In the genomic region with DNA sequence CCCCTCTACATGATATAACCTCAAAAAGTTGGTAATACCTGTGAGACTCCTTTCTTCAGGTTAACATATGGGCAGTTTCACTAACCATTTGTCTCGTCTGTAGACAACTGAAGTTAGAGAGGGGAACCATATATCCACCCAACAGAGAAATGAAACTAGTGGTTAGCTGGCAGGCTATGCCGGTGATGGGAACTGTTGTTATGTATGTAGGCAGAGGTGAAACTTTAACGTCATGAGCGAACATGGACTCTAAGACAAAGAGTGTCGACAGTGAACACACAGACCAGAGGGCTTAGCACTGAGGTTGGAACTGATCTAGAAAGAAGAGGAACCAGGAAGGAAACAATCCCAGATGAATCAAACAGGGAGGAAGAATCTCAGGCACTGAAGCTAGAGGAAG, we compare ENCODE assay signal across 9 cellular contexts.
DNase-seq lines count a peak whose midpoint lies in the region; ATAC-seq, FAIRE-seq and TF ChIP-seq lines count a peak whose summit lies in the region.
"Had no signal": no experiment of that assay in that cellular context is flagged by ENCODE, and none has a peak within 500 bp of the region (broad histone marks: within the 10 kb centered on the region; RNA-seq: fewer than 3 reads in every experiment).

No MANE protein-coding gene starts in this region.

- ATAC-seq in Right ventricle myocardium inferior (peak; percentile 40), HG02870 (IDR thresholded peaks at IDR 0.05; ENCODE audit: unreplicated experiment) (peak; percentile 92)
- ATAC-seq in stimulated activated memory B cell treated with anti-CD40 and anti-IgM and Interleukin-4, amounts not matched to agents 10 μg/mL and 1 μg/mL and 100 μg/mL, for 72 hours: peak; percentile 98

- H3K9me3 ChIP-seq in right atrium auricular region (no peaks in the 10 kb centered on the region), Peyer's patch (no peaks in the 10 kb centered on the region)

- no peak for TF ChIP-seq POLR2A in Peyer's patch (IDR thresholded peaks at IDR 0.05)

- H3K4me3 ChIP-seq in right atrium auricular region: no peak overlapping the region
- H3K4me3 ChIP-seq in Peyer's patch: no peak overlapping the region

- H3K27ac Mint-ChIP-seq in stimulated activated memory B cell treated with anti-CD40 and anti-IgM and Interleukin-4, amounts not matched to agents 10 μg/mL and 1 μg/mL and 100 μg/mL, for 72 hours: peak overlapping the region; percentile 88
- H3K27ac Mint-ChIP-seq: brain had no signal

- no peak for DNase-seq in Right ventricle myocardium inferior (ENCODE audit: missing footprints)
- DNase-seq in right atrium auricular region (ENCODE audit: low spot score): no peak
- DNase-seq in Peyer's patch: peak in 2 of 3 donors; percentile 65 to 72
- DNase-seq in NCI-H2227 treated with DMSO at 0.1 percent for 48 hours (lab: John Stamatoyannopoulos, UW): no peak
- DNase-seq in NCI-H345 (lab: John Stamatoyannopoulos, UW): no peak
- no peak for DNase-seq in HTR-8/SVneo (ENCODE audit: insufficient read length, low spot score)

- H3K36me3 ChIP-seq in right atrium auricular region (no peaks in the 10 kb centered on the region), Peyer's patch (no peaks in the 10 kb centered on the region)

- H3K27me3 ChIP-seq in right atrium auricular region (no peaks in the 10 kb centered on the region), Peyer's patch (no peaks in the 10 kb centered on the region)

- peaks cover 34% of the 10 kb centered on the region for H3K36me3 Mint-ChIP-seq in stimulated activated memory B cell treated with anti-CD40 and anti-IgM and Interleukin-4, amounts not matched to agents 10 μg/mL and 1 μg/mL and 100 μg/mL, for 72 hours

- no peak for TF ChIP-seq CTCF in right atrium auricular region (IDR thresholded peaks at IDR 0.05)
- no peak for TF ChIP-seq CTCF in Peyer's patch (IDR thresholded peaks at IDR 0.05)

- no peaks in the 10 kb centered on the region for H3K9me3 Mint-ChIP-seq in stimulated activated memory B cell treated with anti-CD40 and anti-IgM and Interleukin-4, amounts not matched to agents 10 μg/mL and 1 μg/mL and 100 μg/mL, for 72 hours

- intact Hi-C loops in Right ventricle myocardium inferior (cut with DNase I): no loop called here

- peaks cover 74% of the 10 kb centered on the region for H3K4me1 Mint-ChIP-seq in stimulated activated memory B cell treated with anti-CD40 and anti-IgM and Interleukin-4, amounts not matched to agents 10 μg/mL and 1 μg/mL and 100 μg/mL, for 72 hours
- H3K4me1 Mint-ChIP-seq: brain had no signal

- H3K27ac ChIP-seq in right atrium auricular region (no peak overlapping the region), Peyer's patch (peak overlapping the region in 2 of 4 donors; percentile 61 to 69)

- H3K27me3 Mint-ChIP-seq in stimulated activated memory B cell treated with anti-CD40 and anti-IgM and Interleukin-4, amounts not matched to agents 10 μg/mL and 1 μg/mL and 100 μg/mL, for 72 hours: no peaks in the 10 kb centered on the region
- H3K27me3 Mint-ChIP-seq: brain had no signal

- FAIRE-seq in HTR-8/SVneo (lab: Jason Lieb, UNC): no peak

- peaks cover 0 to 19% of the 10 kb centered on the region in 2 donors for H3K4me1 ChIP-seq in right atrium auricular region
- H3K4me1 ChIP-seq in Peyer's patch: peaks cover 0 to 10% (median 0%) of the 10 kb centered on the region in 4 donors

- peak overlapping the region; percentile 73 for H3K4me3 Mint-ChIP-seq in stimulated activated memory B cell treated with anti-CD40 and anti-IgM and Interleukin-4, amounts not matched to agents 10 μg/mL and 1 μg/mL and 100 μg/mL, for 72 hours
- H3K4me3 Mint-ChIP-seq: brain had no signal

Comparison
In these comparisons a context has a peak if more than half of its experiments do, and no peak if none do; other contexts are left out.
1. ATAC-seq: peak in every context shown above with its lines; median percentile 98 in stimulated activated memory B cell treated with anti-CD40 and anti-IgM and Interleukin-4, amounts not matched to agents 10 μg/mL and 1 μg/mL and 100 μg/mL, for 72 hours; 92 in HG02870; 40 in Right ventricle myocardium inferior.
2. DNase-seq: peak in Peyer's patch (2 of 3); none in Right ventricle myocardium inferior (single experiment), right atrium auricular region (single experiment), NCI-H2227 treated with DMSO at 0.1 percent for 48 hours (single experiment), NCI-H345 (single experiment) and HTR-8/SVneo (single experiment).